Comparison of ENCODE assay signal across 1 cellular context in the genomic region with DNA sequence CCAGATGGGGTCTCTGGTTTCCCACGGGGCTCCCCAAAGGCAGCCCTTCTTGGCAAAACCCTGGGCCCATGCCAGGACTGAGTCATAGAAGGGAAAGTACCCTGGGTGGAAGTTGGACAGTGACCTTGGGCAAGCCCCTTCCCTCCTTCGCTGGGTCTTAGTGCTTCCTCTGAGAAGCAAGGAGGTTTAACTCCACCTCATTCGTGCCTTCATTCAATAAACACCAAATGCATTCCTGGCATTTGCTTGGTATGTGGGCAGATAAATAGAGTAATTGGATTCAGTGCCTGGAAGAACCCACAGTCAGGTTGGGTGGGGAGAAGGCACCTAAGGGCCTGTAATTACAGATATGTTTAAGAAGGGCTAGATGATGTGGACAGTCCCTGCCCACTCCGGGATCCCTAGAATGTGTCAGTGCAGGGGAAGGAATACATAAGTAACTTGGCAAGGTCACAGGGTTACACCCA.
TF ChIP-seq lines count a peak whose summit lies in the region.

No MANE protein-coding gene starts in this region.

TF ChIP-seq in A549, 52 proteins besides CTCF, POLR2A, EP300 and RAD21 (continued from another document):
- TF ChIP-seq REST (IDR thresholded peaks at IDR 0.05) (no peak), SREBF2 (IDR thresholded peaks at IDR 0.05) (no peak), JUN (IDR thresholded peaks at IDR 0.05) (no peak), KDM1A (IDR thresholded peaks at IDR 0.05; ENCODE audit: low read depth) (no peak), NPAS2 (CRISPR knock-in tag; IDR thresholded peaks at IDR 0.05; ENCODE audit: borderline replicate concordance) (no peak), BHLHE40 (IDR thresholded peaks at IDR 0.05; ENCODE audit: low read depth, low read length) (no peak), RNF2 (IDR thresholded peaks at IDR 0.05; ENCODE audit: borderline replicate concordance, low read depth) (no peak), CHD2 (IDR thresholded peaks at IDR 0.05; ENCODE audit: low read length, partially characterized antibody) (no peak), JUNB (IDR thresholded peaks at IDR 0.05) (no peak), PHF8 (IDR thresholded peaks at IDR 0.05; ENCODE audit: borderline replicate concordance, low read depth) (no peak), HMGXB4 (CRISPR knock-in tag; IDR thresholded peaks at IDR 0.05; ENCODE audit: borderline replicate concordance) (no peak), ESRRA (IDR thresholded peaks at IDR 0.05; ENCODE audit: borderline replicate concordance, low read length) (no peak), E2F6 (IDR thresholded peaks at IDR 0.05; ENCODE audit: borderline replicate concordance, low read depth) (no peak), TFCP2L1 (CRISPR knock-in tag; IDR thresholded peaks at IDR 0.05) (no peak), HES2 (IDR thresholded peaks at IDR 0.05) (no peak), NFE2L2 (conservative IDR thresholded peaks at IDR 0.05; ENCODE audit: low read length) (no peak), NR3C1 (IDR thresholded peaks at IDR 0.05) (no peak), ZFP36 (IDR thresholded peaks at IDR 0.05; ENCODE audit: borderline replicate concordance, partially characterized antibody) (no peak), HOXB13 (CRISPR knock-in tag; IDR thresholded peaks at IDR 0.05; ENCODE audit: low read depth) (no peak), MYC (IDR thresholded peaks at IDR 0.05; ENCODE audit: borderline replicate concordance, low read length) (no peak), RFX5 (IDR thresholded peaks at IDR 0.05) (no peak), RARB (CRISPR knock-in tag; IDR thresholded peaks at IDR 0.05) (no peak), FOSL2 (IDR thresholded peaks at IDR 0.05) (no peak), FOSL2 (CRISPR knock-in tag; IDR thresholded peaks at IDR 0.05) (peak; percentile 70), GATA3 (IDR thresholded peaks at IDR 0.05; ENCODE audit: borderline replicate concordance) (peak; percentile 53; the same call in 1 of the 2 replicates), CBX2 (IDR thresholded peaks at IDR 0.05; ENCODE audit: borderline replicate concordance, low read depth) (no peak)
- TF ChIP-seq, protein P1, sequence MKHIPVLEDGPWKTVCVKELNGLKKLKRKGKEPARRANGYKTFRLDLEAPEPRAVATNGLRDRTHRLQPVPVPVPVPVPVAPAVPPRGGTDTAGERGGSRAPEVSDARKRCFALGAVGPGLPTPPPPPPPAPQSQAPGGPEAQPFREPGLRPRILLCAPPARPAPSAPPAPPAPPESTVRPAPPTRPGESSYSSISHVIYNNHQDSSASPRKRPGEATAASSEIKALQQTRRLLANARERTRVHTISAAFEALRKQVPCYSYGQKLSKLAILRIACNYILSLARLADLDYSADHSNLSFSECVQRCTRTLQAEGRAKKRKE (CRISPR knock-in tag; IDR thresholded peaks at IDR 0.05; ENCODE audit: low read depth), result no peak
